8 cellular contexts compared by ENCODE assay signal in genomic region chr16:50692999-50693781, GRCh38. TPM values are rescaled to one million over a fixed set of nuclear protein-coding genes. Genes with fewer than 3 reads are reported as not detected.
A peak's percentile ranks its signal among the peaks of the same experiment; 100 is the strongest.
DNase-seq lines count a peak whose midpoint lies in the region; ATAC-seq and FAIRE-seq lines count a peak whose summit lies in the region.

Gene NOD2 (plus strand): TSS chr16:50693606. CDS start chr16:50699496, 5,890 bp downstream.

- ATAC-seq in GM19395 (IDR thresholded peaks at IDR 0.05; ENCODE audit: unreplicated experiment) (no peak), HG03095 (IDR thresholded peaks at IDR 0.05; ENCODE audit: unreplicated experiment) (no peak)

- peak within 1 kb of the TSS; percentile 25 for H3K14ac ChIP-seq in neuronal stem cell (ENCODE audit: low read length)

- no peak within 1 kb of the TSS for H3K4ac ChIP-seq in neuronal stem cell (ENCODE audit: low read length)

- peak within 1 kb of the TSS; percentile 48 to 66 for H3K27ac ChIP-seq in esophagus (ENCODE audit: low read depth in 2 of 2, low read length in 1 of 2)
- H3K27ac ChIP-seq in neuronal stem cell (replicated peaks; ENCODE audit: low read length), result no peak within 1 kb of the TSS

- H3K4me3 ChIP-seq in esophagus (ENCODE audit: low read depth in 1 of 2, low read length in 2 of 2), result peak within 1 kb of the TSS; percentile 50 to 57
- H3K4me3 ChIP-seq in neuronal stem cell (ENCODE audit: low read length in 2 of 2), result peak within 1 kb of the TSS in 1 of 2 donors; percentile 72

- no peak within 1 kb of the TSS for H2BK120ac ChIP-seq in neuronal stem cell (ENCODE audit: low read depth, low read length)

- H3K4me2 ChIP-seq in neuronal stem cell (ENCODE audit: insufficient read depth, low read length, poor library complexity, severe bottlenecking), result peak within 1 kb of the TSS; percentile 73

- H3K27me3 ChIP-seq in esophagus (ENCODE audit: control insufficient read depth in 1 of 2, insufficient read depth in 2 of 2, low read length in 2 of 2) (no peaks in the 10 kb centered on the region), neuronal stem cell (ENCODE audit: control insufficient read depth in 3 of 3, insufficient read depth in 3 of 3, low read depth in 1 of 3, low read length in 3 of 3) (peaks cover 2 to 70% (median 21%) of the 10 kb centered on the region in 3 experiments)

- peak; percentile 48 for FAIRE-seq in GM18507 (lab: Jason Lieb, UNC)

- H2AFZ ChIP-seq in neuronal stem cell (ENCODE audit: low read length), result peak within 1 kb of the TSS; percentile 73

- H2AK5ac ChIP-seq in neuronal stem cell (ENCODE audit: low read depth, low read length), result peak within 1 kb of the TSS; percentile 36

- peak within 1 kb of the TSS; percentile 38 for H3K9ac ChIP-seq in neuronal stem cell (ENCODE audit: low read depth, low read length, poor library complexity)

- no peaks in the 10 kb centered on the region for H3K79me1 ChIP-seq in neuronal stem cell (ENCODE audit: low read depth, low read length)

- H4K91ac ChIP-seq in neuronal stem cell (ENCODE audit: low read depth, low read length, poor library complexity), result peak within 1 kb of the TSS; percentile 34

- 14 to 15% methylated on average over 51 to 56 of the region's 56 CpGs for WGBS in esophagus, 2 donors
- WGBS in neuronal stem cell (ENCODE audit: extremely low coverage in 2 of 2, insufficient read length in 2 of 2, insufficient replicate concordance in 1 of 2), 2 donors, result 100% methylated on average over 4 of the region's 56 CpGs; no CpG with 5 or more reads in 1 of the 2 donors

- H2BK12ac ChIP-seq in neuronal stem cell (ENCODE audit: low read length), result peak within 1 kb of the TSS; percentile 63

- peak within 1 kb of the TSS; percentile 87 for H3K23ac ChIP-seq in neuronal stem cell (ENCODE audit: low read depth, low read length, poor library complexity)

- no peak for DNase-seq in GM18507 (ENCODE audit: extremely low spot score, insufficient read length, low read depth)
- DNase-seq in T-helper 1 cell, result peak in 3 of 5 donors; percentile 30 to 47 (median 36)
- DNase-seq in neuronal stem cell (ENCODE audit: low spot score), result peak; percentile 11
- DNase-seq in EL, result no peak
- no peak for DNase-seq in GOT3 (lab: John Stamatoyannopoulos, UW)

- H3K36me3 ChIP-seq in esophagus (ENCODE audit: control insufficient read depth in 2 of 2, insufficient read depth in 2 of 2, low read length in 1 of 2), result no peaks in the 10 kb centered on the region
- no peaks in the 10 kb centered on the region for H3K36me3 ChIP-seq in neuronal stem cell (replicated peaks in 1 of 2; ENCODE audit: control insufficient read depth in 2 of 2, insufficient read depth in 2 of 2, low read length in 2 of 2)

- H4K8ac ChIP-seq in neuronal stem cell (ENCODE audit: low read depth, low read length), result peak within 1 kb of the TSS; percentile 83

- H2BK5ac ChIP-seq in neuronal stem cell (ENCODE audit: low read length), result no peak within 1 kb of the TSS

- H3K9me3 ChIP-seq in esophagus (ENCODE audit: control insufficient read depth in 2 of 2, insufficient read depth in 1 of 2, low read depth in 1 of 2, low read length in 1 of 2), result peaks cover 0 to 3% of the 10 kb centered on the region in 2 donors
- H3K9me3 ChIP-seq in neuronal stem cell (replicated peaks in 1 of 2; ENCODE audit: control insufficient read depth in 2 of 2, insufficient read depth in 1 of 2, low read depth in 1 of 2, low read length in 2 of 2), result peaks cover 0 to 1% of the 10 kb centered on the region in 2 donors

- H3K4me1 ChIP-seq in esophagus (ENCODE audit: control insufficient read depth in 2 of 2, insufficient read depth in 2 of 2, low read length in 1 of 2) (peaks cover 18 to 35% of the 10 kb centered on the region in 2 donors), neuronal stem cell (ENCODE audit: control insufficient read depth in 2 of 2, insufficient read depth in 1 of 2, low read depth in 1 of 2, low read length in 2 of 2) (peaks cover 0 to 11% of the 10 kb centered on the region in 2 donors)

- peak within 1 kb of the TSS; percentile 71 for H3K18ac ChIP-seq in neuronal stem cell (ENCODE audit: low read length)

- H2BK15ac ChIP-seq in neuronal stem cell (ENCODE audit: low read length), result peak within 1 kb of the TSS; percentile 15

RNA-seq across cellular contexts. Expression of gene NOD2, which starts in this region (rescaled TPM):
- polyA plus RNA-seq in esophagus, result 10 to 100 TPM in 1 of 2 donors, 1 to 10 TPM in 1; 6.2 to 11.0 TPM
- 0.14 TPM for polyA plus RNA-seq in neuronal stem cell (2013, experiment 1 of 2)
- 0.06 TPM for polyA plus RNA-seq in neuronal stem cell (2013, experiment 2 of 2)

Comparison
In these comparisons a context has a peak if more than half of its experiments do, and no peak if none do; other contexts are left out.
1. DNase-seq: peak in T-helper 1 cell (3 of 5) and neuronal stem cell (single experiment); none in GM18507 (single experiment), EL (single experiment) and GOT3 (single experiment).